Comparison of ENCODE assay signal across 8 cellular contexts in the genomic region with DNA sequence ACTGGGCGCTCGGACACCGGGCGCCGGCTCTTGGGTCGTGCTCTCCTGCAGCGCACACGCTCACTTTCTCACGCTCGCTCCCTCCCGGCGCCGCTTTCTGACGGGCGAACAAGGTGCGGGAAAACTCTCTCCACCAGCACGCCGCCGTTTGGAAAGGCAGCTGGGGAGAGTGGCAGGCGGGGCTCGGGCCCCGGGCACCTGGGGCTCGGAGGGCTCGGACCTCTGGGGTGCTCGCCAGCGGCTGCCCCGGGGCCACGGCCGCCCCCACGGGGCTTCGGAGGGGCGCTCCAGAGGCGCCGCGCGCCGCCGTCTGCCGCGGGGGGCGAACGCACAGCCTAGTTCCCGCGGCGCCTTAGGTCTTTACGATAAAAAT. TPM values are rescaled to one million over a fixed set of nuclear protein-coding genes. Genes with fewer than 3 reads are reported as not detected.
DNase-seq lines count a peak whose midpoint lies in the region; ATAC-seq and TF ChIP-seq lines count a peak whose summit lies in the region.

No MANE protein-coding gene starts in this region.

- BruUV-seq in Caco-2 (replicated peaks; lab: Mats Ljungman, UMichigan) = no TSS peak

- peak overlapping the region; percentile 89 for H3K4me3 Mint-ChIP-seq in Caco-2 (ENCODE audit: unreplicated experiment)
- peak overlapping the region; percentile 67 to 96 (median 80) for H3K4me3 Mint-ChIP-seq in naive thymus-derived CD4-positive, alpha-beta T cell

- no peaks in the 10 kb centered on the region for H3K27me3 Mint-ChIP-seq in Caco-2 (ENCODE audit: insufficient read depth, unreplicated experiment)
- H3K27me3 Mint-ChIP-seq in naive thymus-derived CD4-positive, alpha-beta T cell = no peaks in the 10 kb centered on the region

- peaks cover 47% of the 10 kb centered on the region for H3K4me1 ChIP-seq in Caco-2
- peaks cover 23% of the 10 kb centered on the region for H3K4me1 ChIP-seq in KMS-11 (ENCODE audit: low read depth, poor library complexity, severe bottlenecking)
- H3K4me1 ChIP-seq in naive thymus-derived CD4-positive, alpha-beta T cell (ENCODE audit: control insufficient read depth in 2 of 2, insufficient read depth in 2 of 2, low read length in 2 of 2) = peaks cover 35 to 40% of the 10 kb centered on the region in 2 donors

- H3K4me1 Mint-ChIP-seq in Caco-2 (ENCODE audit: low read depth, unreplicated experiment) = peaks cover 39% of the 10 kb centered on the region
- H3K4me1 Mint-ChIP-seq in naive thymus-derived CD4-positive, alpha-beta T cell = peaks cover 31 to 70% (median 66%) of the 10 kb centered on the region in 7 donors

- peak overlapping the region; percentile 82 for H2AFZ ChIP-seq in KMS-11 (ENCODE audit: low read depth)

- H3K36me3 Mint-ChIP-seq in Caco-2 (ENCODE audit: insufficient read depth, unreplicated experiment) = peaks cover 43% of the 10 kb centered on the region
- H3K36me3 Mint-ChIP-seq in naive thymus-derived CD4-positive, alpha-beta T cell = peaks cover 0 to 27% (median 3%) of the 10 kb centered on the region in 5 donors

- no peak for DNase-seq in Caco-2
- no peak for DNase-seq in coronary artery (ENCODE audit: low spot score)
- no peak for DNase-seq in naive thymus-derived CD4-positive, alpha-beta T cell
- no peak for DNase-seq in GM10266 (ENCODE audit: extremely low spot score)
- DNase-seq in dedifferentiated amniotic fluid mesenchymal stem cell (ENCODE audit: extremely low spot score) = no peak

- TF ChIP-seq CTCF in Caco-2 (IDR thresholded peaks at IDR 0.05; ENCODE audit: insufficient read depth in 1 of 2, low read depth in 1 of 2, low read length in 1 of 2, severe bottlenecking in 1 of 2, unreplicated experiment in 1 of 2) = no peak
- no peak for TF ChIP-seq CTCF in KMS-11 (conservative IDR thresholded peaks at IDR 0.05; ENCODE audit: low read depth, low read length)
- TF ChIP-seq CTCF in coronary artery (IDR thresholded peaks at IDR 0.05) = no peak
- TF ChIP-seq CTCF in GM10266 (IDR thresholded peaks at IDR 0.05; ENCODE audit: control insufficient read depth, insufficient read depth, low read depth, missing control alignments) = no peak

- peak overlapping the region; percentile 100 for H3K27ac ChIP-seq in KMS-11
- peak overlapping the region; percentile 98 for H3K27ac ChIP-seq in coronary artery
- peak overlapping the region; percentile 99 for H3K27ac ChIP-seq in naive thymus-derived CD4-positive, alpha-beta T cell (ENCODE audit: low read depth, low read length)

- H3K27me3 ChIP-seq in Caco-2 (replicated peaks; ENCODE audit: control insufficient read depth, insufficient read depth, low read length) (no peaks in the 10 kb centered on the region), KMS-11 (ENCODE audit: insufficient read depth, low read depth) (no peaks in the 10 kb centered on the region)
- H3K27me3 ChIP-seq in naive thymus-derived CD4-positive, alpha-beta T cell (ENCODE audit: control insufficient read depth in 2 of 2, insufficient read depth in 2 of 2, low read length in 2 of 2) = no peaks in the 10 kb centered on the region

- H3K9me3 Mint-ChIP-seq in Caco-2 (ENCODE audit: unreplicated experiment) = no peaks in the 10 kb centered on the region
- no peaks in the 10 kb centered on the region for H3K9me3 Mint-ChIP-seq in naive thymus-derived CD4-positive, alpha-beta T cell

- H3K4me2 ChIP-seq in KMS-11 = peak overlapping the region; percentile 56

- ATAC-seq in GM21447 (IDR thresholded peaks at IDR 0.05; ENCODE audit: unreplicated experiment) = peak; percentile 19
- ATAC-seq in naive thymus-derived CD4-positive, alpha-beta T cell = peak; percentile 0
- ATAC-seq in HG02623 (IDR thresholded peaks at IDR 0.05; ENCODE audit: unreplicated experiment) = no peak

- peaks cover 37% of the 10 kb centered on the region for H3K79me2 ChIP-seq in KMS-11 (ENCODE audit: insufficient read depth, low read depth)

- H4K20me1 ChIP-seq in KMS-11 (ENCODE audit: insufficient read depth) = no peaks in the 10 kb centered on the region

- intact Hi-C loops in Caco-2 (cut with micrococcal nuclease; ENCODE audit: unreplicated experiment) = loop anchor here (2.0 to 5.0 kb wide), 4 partner anchors 49 to 610 kb away; partner anchors contain the start of genes ARHGAP12, ITGB1 and KIF5B
- intact Hi-C loops in naive thymus-derived CD4-positive, alpha-beta T cell (cut with micrococcal nuclease) = loop anchor here (1.0 to 10.0 kb wide), 4 partner anchors 10 to 1643 kb away; partner anchors contain the start of genes ITGB1 (in 1 of the 2) and ZNF438 (in 1 of the 2)

- H3K9me3 ChIP-seq in Caco-2 = no peaks in the 10 kb centered on the region
- no peaks in the 10 kb centered on the region for H3K9me3 ChIP-seq in naive thymus-derived CD4-positive, alpha-beta T cell (ENCODE audit: control insufficient read depth in 2 of 3, low read length in 3 of 3)

- H3K4me3 ChIP-seq in Caco-2 (ENCODE audit: low read depth, low read length) (peak overlapping the region; percentile 80), KMS-11 (IDR thresholded peaks at IDR 0.05; ENCODE audit: insufficient read depth, low read depth, low read length) (no peak overlapping the region), coronary artery (peak overlapping the region; percentile 95)
- H3K4me3 ChIP-seq in naive thymus-derived CD4-positive, alpha-beta T cell (ENCODE audit: low read length) = peak overlapping the region; percentile 98

- CTCF ChIA-PET in Caco-2 (lab: Charles Lee) = no interaction called here
- CTCF ChIA-PET in naive thymus-derived CD4-positive, alpha-beta T cell (lab: Charles Lee) = interaction anchor here (1.0 to 1.5 kb wide), 3 partner anchors 19 to 102 kb away, joined by 3 read pairs; no protein-coding TSS in a partner anchor

- POLR2A ChIA-PET in Caco-2 (lab: Charles Lee) = no interaction called here
- POLR2A ChIA-PET in naive thymus-derived CD4-positive, alpha-beta T cell (lab: Charles Lee) = interaction anchor here (0.8 to 2.4 kb wide), 9 partner anchors 10 to 110 kb away, joined by 3 to 22 read pairs (median 4); partner anchors contain the start of gene CCDC7

- H3K9ac ChIP-seq in KMS-11 = peak overlapping the region; percentile 100

- H3K36me3 ChIP-seq in Caco-2 (ENCODE audit: control insufficient read depth, insufficient read depth, low read length) = no peaks in the 10 kb centered on the region
- H3K36me3 ChIP-seq in KMS-11 (ENCODE audit: insufficient read depth) = peaks cover 7% of the 10 kb centered on the region; the same call in 1 of the 2 replicates
- peaks cover 0 to 8% (median 7%) of the 10 kb centered on the region in 3 experiments for H3K36me3 ChIP-seq in naive thymus-derived CD4-positive, alpha-beta T cell (ENCODE audit: control insufficient read depth in 2 of 3, insufficient read depth in 3 of 3, low read length in 3 of 3)

- H3K27ac Mint-ChIP-seq in Caco-2 (ENCODE audit: unreplicated experiment) = peak overlapping the region; percentile 100
- peak overlapping the region; percentile 78 to 100 (median 87) for H3K27ac Mint-ChIP-seq in naive thymus-derived CD4-positive, alpha-beta T cell

RNA-seq across cellular contexts. Expression of gene EPC1, which starts 0.4 kb away (rescaled TPM):
- 36.6 and 37.3 TPM in 2 replicates for total RNA-seq in Caco-2 (2022)
- total RNA-seq in naive thymus-derived CD4-positive, alpha-beta T cell = 100 to 1,000 TPM in 4 of 5 experiments, 10 to 100 TPM in 1; 46.0 to 156 (median 117) TPM
- polyA plus RNA-seq in naive thymus-derived CD4-positive, alpha-beta T cell = 10 to 100 TPM; 50.0 to 63.3 TPM
